ENCODE assay signal across 12 cellular contexts in the genomic region with DNA sequence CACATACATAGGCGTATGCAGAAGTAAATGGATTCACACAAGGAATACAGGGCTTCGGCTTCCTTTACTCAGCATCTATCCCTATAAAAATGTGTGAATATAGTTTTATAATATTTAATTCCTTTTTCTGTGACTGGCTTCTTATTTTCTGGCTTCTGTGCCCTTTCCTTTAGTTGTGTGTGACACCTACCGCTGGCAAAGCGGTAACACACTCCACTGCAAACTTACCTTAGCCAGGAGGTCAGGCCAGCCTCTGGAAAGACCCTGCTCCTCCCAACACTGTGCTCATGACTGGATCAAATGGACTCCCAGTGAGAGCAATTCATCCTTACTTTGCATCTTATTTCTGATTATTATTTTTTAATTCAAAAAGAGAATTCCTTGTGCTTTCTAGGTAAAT.
DNase-seq lines count a peak whose midpoint lies in the region; ATAC-seq and TF ChIP-seq lines count a peak whose summit lies in the region.
"Had no signal": no experiment of that assay in that cellular context is flagged by ENCODE, and none has a peak within 500 bp of the region (broad histone marks: within the 10 kb centered on the region; RNA-seq: fewer than 3 reads in every experiment).

No MANE protein-coding gene starts in this region.

- TF ChIP-seq CTCF in LNCAP (IDR thresholded peaks at IDR 0.05) (0 out of 2 replicates have a peak, but pooled peaks have one; percentile 11), transverse colon (IDR thresholded peaks at IDR 0.05) (no peak), right lobe of liver (IDR thresholded peaks at IDR 0.05) (no peak), endodermal cell (conservative IDR thresholded peaks at IDR 0.05) (no peak)

- H3K9ac ChIP-seq in endocrine pancreas (ENCODE audit: control insufficient read depth, insufficient read depth, low read length) (no peak overlapping the region), mesenchymal stem cell (ENCODE audit: low read length) (peak overlapping the region; percentile 98), endodermal cell (ENCODE audit: extremely low read depth, low read length, poor library complexity, severe bottlenecking) (no peak overlapping the region)

- in situ Hi-C loops in transverse colon (cut with MboI; ENCODE audit: low pct_ligation_motif_present in 1 of 4, low pct_unique_long_range_greater_than_20kb in 1 of 4, low sequenced_read_pairs in 3 of 4) = no loop called here

- peaks cover 33% of the 10 kb centered on the region for H3K4me1 Mint-ChIP-seq in endodermal cell
- no peaks in the 10 kb centered on the region for H3K4me1 Mint-ChIP-seq in activated naive CD4-positive, alpha-beta T cell treated with anti-CD3 and anti-CD28 coated beads for 36 hours (ENCODE audit: low read depth)
- H3K4me1 Mint-ChIP-seq: activated CD4-positive, alpha-beta T cell treated with anti-CD3 and anti-CD28 coated beads for 36 hours had no signal

- H3K4me2 ChIP-seq in mesenchymal stem cell (ENCODE audit: low read length, poor library complexity, severe bottlenecking) = no peak overlapping the region

- H3K36me3 ChIP-seq in endocrine pancreas (ENCODE audit: control insufficient read depth, insufficient read depth, low read length) = no peaks in the 10 kb centered on the region
- H3K36me3 ChIP-seq in mesenchymal stem cell (ENCODE audit: control insufficient read depth in 1 of 2, insufficient read depth in 2 of 2, low read depth in 1 of 2, low read length in 2 of 2) = peaks cover 0 to 8% of the 10 kb centered on the region in 2 experiments
- no peaks in the 10 kb centered on the region for H3K36me3 ChIP-seq in transverse colon
- no peaks in the 10 kb centered on the region for H3K36me3 ChIP-seq in right lobe of liver
- peaks cover 60% of the 10 kb centered on the region for H3K36me3 ChIP-seq in endodermal cell (ENCODE audit: control insufficient read depth, insufficient read depth, low read length)

- H3K27me3 Mint-ChIP-seq in endodermal cell (ENCODE audit: insufficient read depth) = no peaks in the 10 kb centered on the region
- H3K27me3 Mint-ChIP-seq in activated naive CD4-positive, alpha-beta T cell treated with anti-CD3 and anti-CD28 coated beads for 36 hours (ENCODE audit: low read depth) = peaks cover 12% of the 10 kb centered on the region

- H3K27me3 ChIP-seq in endocrine pancreas (ENCODE audit: control insufficient read depth, insufficient read depth, low read length) = no peaks in the 10 kb centered on the region
- no peaks in the 10 kb centered on the region for H3K27me3 ChIP-seq in mesenchymal stem cell (ENCODE audit: control insufficient read depth in 1 of 2, insufficient read depth in 1 of 2, low read length in 2 of 2)
- no peaks in the 10 kb centered on the region for H3K27me3 ChIP-seq in transverse colon
- no peaks in the 10 kb centered on the region for H3K27me3 ChIP-seq in right lobe of liver
- no peaks in the 10 kb centered on the region for H3K27me3 ChIP-seq in endodermal cell (ENCODE audit: control insufficient read depth, insufficient read depth, low read length, poor library complexity, severe bottlenecking)

- no peaks in the 10 kb centered on the region for H3K4me1 ChIP-seq in endocrine pancreas (ENCODE audit: control insufficient read depth, insufficient read depth, low read length)
- H3K4me1 ChIP-seq in mesenchymal stem cell (ENCODE audit: control insufficient read depth, insufficient read depth, low read depth, low read length) = peaks cover 5% of the 10 kb centered on the region
- H3K4me1 ChIP-seq in transverse colon = peaks cover 0 to 15% (median 0%) of the 10 kb centered on the region in 4 donors
- H3K4me1 ChIP-seq in right lobe of liver = no peaks in the 10 kb centered on the region
- H3K4me1 ChIP-seq in endodermal cell (ENCODE audit: control insufficient read depth, insufficient read depth, low read length) = peaks cover 13% of the 10 kb centered on the region

- H2AFZ ChIP-seq in mesenchymal stem cell (ENCODE audit: low read depth, low read length) = no peak overlapping the region

- no peak overlapping the region for H3K27ac Mint-ChIP-seq in endodermal cell
- no peak overlapping the region for H3K27ac Mint-ChIP-seq in activated naive CD4-positive, alpha-beta T cell treated with anti-CD3 and anti-CD28 coated beads for 36 hours
- H3K27ac Mint-ChIP-seq: activated CD4-positive, alpha-beta T cell treated with anti-CD3 and anti-CD28 coated beads for 36 hours had no signal

- no peak overlapping the region for H3K18ac ChIP-seq in mesenchymal stem cell (ENCODE audit: low read depth in 1 of 2, low read length in 2 of 2)

- CTCF ChIA-PET in activated naive CD4-positive, alpha-beta T cell treated with anti-CD3 and anti-CD28 coated beads for 36 hours (lab: Charles Lee) = interaction anchor here (1.6 kb wide), 1 partner anchor 15 kb away, joined by 6 read pairs; no protein-coding TSS in a partner anchor

- 92% methylated on average over 3 of the region's 4 CpGs for WGBS in mesenchymal stem cell
- WGBS in transverse colon (ENCODE audit: low coverage in 1 of 2), 2 donors = 81 to 86% methylated on average over 4 of the region's 4 CpGs
- 64% methylated on average over 4 of the region's 4 CpGs for WGBS in right lobe of liver (ENCODE audit: insufficient coverage, low coverage, low lambda C conversion rate, missing lambda C conversion rate)
- WGBS in endodermal cell (ENCODE audit: insufficient coverage in 1 of 2, insufficient read length in 1 of 2), 2 experiments = 82% methylated on average over 4 of the region's 4 CpGs; no CpG with 5 or more reads in 1 of the 2 experiments

- H2BK15ac ChIP-seq in mesenchymal stem cell (ENCODE audit: low read depth, poor library complexity, severe bottlenecking) = no peak overlapping the region

- no peaks in the 10 kb centered on the region for H3K9me3 Mint-ChIP-seq in endodermal cell
- H3K9me3 Mint-ChIP-seq in activated naive CD4-positive, alpha-beta T cell treated with anti-CD3 and anti-CD28 coated beads for 36 hours = no peaks in the 10 kb centered on the region

- no peaks in the 10 kb centered on the region for H3K79me1 ChIP-seq in mesenchymal stem cell (replicated peaks; ENCODE audit: low read length, poor library complexity, severe bottlenecking)

- H3K36me3 Mint-ChIP-seq in endodermal cell (ENCODE audit: low read depth) = peaks cover 39% of the 10 kb centered on the region
- no peaks in the 10 kb centered on the region for H3K36me3 Mint-ChIP-seq in activated naive CD4-positive, alpha-beta T cell treated with anti-CD3 and anti-CD28 coated beads for 36 hours (ENCODE audit: low read depth)

- no peak for DNase-seq in mesenchymal stem cell
- no peak for DNase-seq in transverse colon
- no peak for DNase-seq in right lobe of liver
- DNase-seq in endodermal cell = no peak
- no peak for DNase-seq in activated naive CD4-positive, alpha-beta T cell treated with anti-CD3 and anti-CD28 coated beads for 36 hours
- DNase-seq: activated gamma-delta T cell treated with Interleukin-2 at 50 U/mL for 16 hours, DMS 273 treated with DMSO at 0.1 percent for 48 hours, islet precursor cell, NCI-H774 had no signal

- intact Hi-C loops in transverse colon (cut with DNase I; ENCODE audit: low total_unique reads) = no loop called here
- intact Hi-C loops in right lobe of liver (cut with DNase I) = no loop called here
- intact Hi-C loops in activated naive CD4-positive, alpha-beta T cell treated with anti-CD3 and anti-CD28 coated beads for 36 hours (cut with micrococcal nuclease) = no loop called here

- H3K27ac ChIP-seq in mesenchymal stem cell (ENCODE audit: low read length, poor library complexity, severe bottlenecking) (no peak overlapping the region), transverse colon (peak overlapping the region; percentile 75 to 81 (median 80)), right lobe of liver (no peak overlapping the region), endodermal cell (ENCODE audit: low read depth, low read length) (no peak overlapping the region)

- TF ChIP-seq EP300 in transverse colon (IDR thresholded peaks at IDR 0.05; ENCODE audit: low read depth) = no peak

- no peak overlapping the region for H2BK12ac ChIP-seq in mesenchymal stem cell (ENCODE audit: low read length in 2 of 2)

- no peak overlapping the region for H3K23ac ChIP-seq in mesenchymal stem cell (ENCODE audit: low read length in 2 of 2)

- no peak overlapping the region for H4K8ac ChIP-seq in mesenchymal stem cell (ENCODE audit: low read length)

- TF ChIP-seq POLR2A in transverse colon (IDR thresholded peaks at IDR 0.05) = no peak
- no peak for TF ChIP-seq POLR2A in right lobe of liver (IDR thresholded peaks at IDR 0.05)

- no peak overlapping the region for H2AK5ac ChIP-seq in mesenchymal stem cell (ENCODE audit: low read length, severe bottlenecking)

- no peak overlapping the region for H3K4ac ChIP-seq in mesenchymal stem cell (ENCODE audit: low read depth in 1 of 2, low read length in 2 of 2)

- no peak overlapping the region for H4K91ac ChIP-seq in mesenchymal stem cell (ENCODE audit: low read length)

- no peak overlapping the region for H3K14ac ChIP-seq in mesenchymal stem cell (ENCODE audit: low read length in 2 of 2)

- no peak for ATAC-seq in right lobe of liver
- ATAC-seq: activated CD4-positive, alpha-beta T cell treated with anti-CD3 and anti-CD28 coated beads for 36 hours had no signal

- no peak overlapping the region for H2BK5ac ChIP-seq in mesenchymal stem cell (ENCODE audit: low read depth, low read length, poor library complexity, severe bottlenecking)

- H3K9me3 ChIP-seq in endocrine pancreas (ENCODE audit: control insufficient read depth, low read length) (no peaks in the 10 kb centered on the region), mesenchymal stem cell (ENCODE audit: control insufficient read depth, low read length) (no peaks in the 10 kb centered on the region), transverse colon (no peaks in the 10 kb centered on the region), right lobe of liver (no peaks in the 10 kb centered on the region), endodermal cell (ENCODE audit: control insufficient read depth, low read length) (no peaks in the 10 kb centered on the region)

- no peak overlapping the region for H3K4me3 Mint-ChIP-seq in endodermal cell
- no peak overlapping the region for H3K4me3 Mint-ChIP-seq in activated naive CD4-positive, alpha-beta T cell treated with anti-CD3 and anti-CD28 coated beads for 36 hours
- H3K4me3 Mint-ChIP-seq: activated CD4-positive, alpha-beta T cell treated with anti-CD3 and anti-CD28 coated beads for 36 hours had no signal

- H2BK120ac ChIP-seq in mesenchymal stem cell (ENCODE audit: low read depth, low read length) = no peak overlapping the region

- H3K4me3 ChIP-seq in endocrine pancreas (ENCODE audit: control insufficient read depth, insufficient read depth, low read length) = peak overlapping the region; percentile 56
- H3K4me3 ChIP-seq in mesenchymal stem cell (ENCODE audit: insufficient read depth in 1 of 2, low read depth in 1 of 2, low read length in 2 of 2) = peak overlapping the region in 1 of 2 experiments; percentile 83
- peak overlapping the region in 1 of 4 donors; percentile 3 for H3K4me3 ChIP-seq in transverse colon
- no peak overlapping the region for H3K4me3 ChIP-seq in right lobe of liver
- H3K4me3 ChIP-seq in endodermal cell (ENCODE audit: low read length) = no peak overlapping the region

Comparison
In these comparisons a context has a peak if more than half of its experiments do, and no peak if none do; other contexts are left out.
1. H3K27ac ChIP-seq: peak in transverse colon (4 of 4); none in mesenchymal stem cell (single experiment), right lobe of liver (0 of 3) and endodermal cell (single experiment).